Comparison of ENCODE assay signal across 2 cellular contexts in the genomic region with DNA sequence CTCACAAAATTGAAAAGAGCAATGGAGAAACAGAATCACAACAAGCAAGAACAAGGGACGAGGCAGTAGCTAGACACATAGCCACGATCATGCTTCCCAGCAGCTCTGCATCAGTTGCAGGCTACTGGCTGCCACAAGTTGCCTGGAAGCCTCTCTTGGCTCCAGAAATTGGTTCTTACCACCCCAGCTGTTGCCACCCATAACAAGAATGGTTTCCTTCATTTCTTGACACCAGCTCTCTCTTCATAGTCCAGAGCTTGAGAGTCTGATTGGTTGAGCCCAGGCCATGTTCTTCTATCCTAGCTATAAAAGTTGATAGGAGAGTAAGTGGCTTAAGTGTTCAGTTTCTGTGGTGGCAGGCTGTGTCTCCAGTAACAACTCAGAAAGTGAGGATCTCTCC.
TF ChIP-seq lines count a peak whose summit lies in the region.

No MANE protein-coding gene starts in this region.

TF ChIP-seq in IMR-90, 13 proteins besides CTCF, POLR2A, EP300 and RAD21:
- TF ChIP-seq CEBPB (IDR thresholded peaks at IDR 0.05; ENCODE audit: low read depth, low read length), result no peak
- TF ChIP-seq, protein P1, sequence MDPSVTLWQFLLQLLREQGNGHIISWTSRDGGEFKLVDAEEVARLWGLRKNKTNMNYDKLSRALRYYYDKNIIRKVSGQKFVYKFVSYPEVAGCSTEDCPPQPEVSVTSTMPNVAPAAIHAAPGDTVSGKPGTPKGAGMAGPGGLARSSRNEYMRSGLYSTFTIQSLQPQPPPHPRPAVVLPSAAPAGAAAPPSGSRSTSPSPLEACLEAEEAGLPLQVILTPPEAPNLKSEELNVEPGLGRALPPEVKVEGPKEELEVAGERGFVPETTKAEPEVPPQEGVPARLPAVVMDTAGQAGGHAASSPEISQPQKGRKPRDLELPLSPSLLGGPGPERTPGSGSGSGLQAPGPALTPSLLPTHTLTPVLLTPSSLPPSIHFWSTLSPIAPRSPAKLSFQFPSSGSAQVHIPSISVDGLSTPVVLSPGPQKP (IDR thresholded peaks at IDR 0.05; ENCODE audit: borderline replicate concordance, low read depth, low read length), result no peak
- no peak for TF ChIP-seq NFE2L2 (IDR thresholded peaks at IDR 0.05; ENCODE audit: low read depth, low read length)
- TF ChIP-seq BHLHE40 (IDR thresholded peaks at IDR 0.05; ENCODE audit: low read depth, low read length), result no peak
- TF ChIP-seq MAZ (IDR thresholded peaks at IDR 0.05; ENCODE audit: borderline replicate concordance, low read depth, low read length), result no peak
- no peak for TF ChIP-seq MXI1 (IDR thresholded peaks at IDR 0.05; ENCODE audit: borderline replicate concordance, low read depth, low read length)
- no peak for TF ChIP-seq MAFK (IDR thresholded peaks at IDR 0.05; ENCODE audit: low read depth, low read length)
- TF ChIP-seq FOS (IDR thresholded peaks at IDR 0.05; ENCODE audit: low read depth, low read length), result no peak
- no peak for TF ChIP-seq RCOR1 (IDR thresholded peaks at IDR 0.05; ENCODE audit: insufficient replicate concordance, low read length)
- no peak for TF ChIP-seq SMC3 (IDR thresholded peaks at IDR 0.05; ENCODE audit: low read depth, low read length)
- TF ChIP-seq CHD1 (IDR thresholded peaks at IDR 0.05; ENCODE audit: low read depth, low read length), result no peak

TF ChIP-seq in SK-N-SH, 30 proteins besides CTCF, POLR2A, EP300 and RAD21:
- TF ChIP-seq, protein P2, sequence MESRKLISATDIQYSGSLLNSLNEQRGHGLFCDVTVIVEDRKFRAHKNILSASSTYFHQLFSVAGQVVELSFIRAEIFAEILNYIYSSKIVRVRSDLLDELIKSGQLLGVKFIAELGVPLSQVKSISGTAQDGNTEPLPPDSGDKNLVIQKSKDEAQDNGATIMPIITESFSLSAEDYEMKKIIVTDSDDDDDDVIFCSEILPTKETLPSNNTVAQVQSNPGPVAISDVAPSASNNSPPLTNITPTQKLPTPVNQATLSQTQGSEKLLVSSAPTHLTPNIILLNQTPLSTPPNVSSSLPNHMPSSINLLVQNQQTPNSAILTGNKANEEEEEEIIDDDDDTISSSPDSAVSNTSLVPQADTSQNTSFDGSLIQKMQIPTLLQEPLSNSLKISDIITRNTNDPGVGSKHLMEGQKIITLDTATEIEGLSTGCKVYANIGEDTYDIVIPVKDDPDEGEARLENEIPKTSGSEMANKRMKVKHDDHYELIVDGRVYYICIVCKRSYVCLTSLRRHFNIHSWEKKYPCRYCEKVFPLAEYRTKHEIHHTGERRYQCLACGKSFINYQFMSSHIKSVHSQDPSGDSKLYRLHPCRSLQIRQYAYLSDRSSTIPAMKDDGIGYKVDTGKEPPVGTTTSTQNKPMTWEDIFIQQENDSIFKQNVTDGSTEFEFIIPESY (IDR thresholded peaks at IDR 0.05; ENCODE audit: borderline replicate concordance, low read depth), result no peak
- TF ChIP-seq, protein P3, sequence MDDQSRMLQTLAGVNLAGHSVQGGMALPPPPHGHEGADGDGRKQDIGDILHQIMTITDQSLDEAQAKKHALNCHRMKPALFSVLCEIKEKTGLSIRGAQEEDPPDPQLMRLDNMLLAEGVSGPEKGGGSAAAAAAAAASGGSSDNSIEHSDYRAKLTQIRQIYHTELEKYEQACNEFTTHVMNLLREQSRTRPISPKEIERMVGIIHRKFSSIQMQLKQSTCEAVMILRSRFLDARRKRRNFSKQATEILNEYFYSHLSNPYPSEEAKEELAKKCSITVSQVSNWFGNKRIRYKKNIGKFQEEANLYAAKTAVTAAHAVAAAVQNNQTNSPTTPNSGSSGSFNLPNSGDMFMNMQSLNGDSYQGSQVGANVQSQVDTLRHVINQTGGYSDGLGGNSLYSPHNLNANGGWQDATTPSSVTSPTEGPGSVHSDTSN (IDR thresholded peaks at IDR 0.05), result no peak
- TF ChIP-seq YY1 (IDR thresholded peaks at IDR 0.05; ENCODE audit: low read depth), result no peak
